Comparison of ENCODE assay signal across 26 cellular contexts in genomic region chr7:81949306-81949705, GRCh38.
"Had no signal": no experiment of that assay in that cellular context is flagged by ENCODE, and none has a peak within 500 bp of the region (broad histone marks: within the 10 kb centered on the region; RNA-seq: fewer than 3 reads in every experiment).

No MANE protein-coding gene starts in this region.

- H3K27ac ChIP-seq: gastrocnemius medialis, ovary, psoas muscle, suprapubic skin, transverse colon, upper lobe of right lung, vagina had no signal

- DNase-seq: cortex of kidney; effector memory CD8-positive, alpha-beta T cell; erythroblast; foreskin fibroblast; gastrocnemius medialis; head of caudate nucleus; kidney; mesenchymal stem cell; mucosa of descending colon; naive thymus-derived CD8-positive, alpha-beta T cell; nephron progenitor cell; occipital lobe; ovary; posterior cingulate gyrus; psoas muscle; right cardiac atrium; small intestine; stimulated activated CD4-positive, alpha-beta T cell treated with anti-CD3 and anti-CD28 coated beads, Interleukin-15, amount 100 ng/mL, for 24 hours; stimulated activated CD4-positive, alpha-beta T cell treated with anti-CD3 and anti-CD28 coated beads, Interleukin-2, amount 100 ng/mL, for 48 hours; stimulated activated naive CD4-positive, alpha-beta T cell; stimulated activated naive CD8-positive, alpha-beta T cell treated with anti-CD3 and anti-CD28 coated beads, Interleukin-15, amount 100 ng/mL, for 72 hours; transverse colon; upper lobe of right lung had no signal

- H3K4me3 Mint-ChIP-seq: effector memory CD8-positive, alpha-beta T cell; mesothelial cell of epicardium; naive thymus-derived CD8-positive, alpha-beta T cell; nephron progenitor cell; stimulated activated naive CD8-positive, alpha-beta T cell treated with anti-CD3 and anti-CD28 coated beads, Interleukin-15, amount 100 ng/mL, for 72 hours had no signal

- H3K9me3 ChIP-seq: gastrocnemius medialis, mucosa of descending colon, ovary, psoas muscle, suprapubic skin, transverse colon, upper lobe of right lung, vagina had no signal

- H3K4me1 Mint-ChIP-seq: naive thymus-derived CD8-positive, alpha-beta T cell; nephron progenitor cell; stimulated activated naive CD8-positive, alpha-beta T cell treated with anti-CD3 and anti-CD28 coated beads, Interleukin-15, amount 100 ng/mL, for 72 hours had no signal

- H3K4me3 ChIP-seq: gastrocnemius medialis, mucosa of descending colon, ovary, psoas muscle, suprapubic skin, transverse colon, upper lobe of right lung, vagina had no signal

- H3K27ac Mint-ChIP-seq: effector memory CD8-positive, alpha-beta T cell; mesothelial cell of epicardium; naive thymus-derived CD8-positive, alpha-beta T cell; nephron progenitor cell; stimulated activated naive CD8-positive, alpha-beta T cell treated with anti-CD3 and anti-CD28 coated beads, Interleukin-15, amount 100 ng/mL, for 72 hours had no signal

- H3K36me3 ChIP-seq: gastrocnemius medialis, ovary, suprapubic skin, transverse colon, upper lobe of right lung, vagina had no signal

- H3K9me3 Mint-ChIP-seq: nephron progenitor cell; stimulated activated naive CD8-positive, alpha-beta T cell treated with anti-CD3 and anti-CD28 coated beads, Interleukin-15, amount 100 ng/mL, for 72 hours had no signal

- H3K27me3 Mint-ChIP-seq: effector memory CD8-positive, alpha-beta T cell; naive thymus-derived CD8-positive, alpha-beta T cell; stimulated activated naive CD8-positive, alpha-beta T cell treated with anti-CD3 and anti-CD28 coated beads, Interleukin-15, amount 100 ng/mL, for 72 hours had no signal

- H3K36me3 Mint-ChIP-seq: naive thymus-derived CD8-positive, alpha-beta T cell had no signal

- H3K4me1 ChIP-seq: gastrocnemius medialis, psoas muscle, suprapubic skin, transverse colon, upper lobe of right lung, vagina had no signal

- H3K27me3 ChIP-seq: gastrocnemius medialis, ovary, suprapubic skin, transverse colon, upper lobe of right lung, vagina had no signal
